In genomic region chr2:16154061-16154460, GRCh38 we compare ENCODE assay signal across 34 cellular contexts.
"Had no signal": no experiment of that assay in that cellular context is flagged by ENCODE, and none has a peak within 500 bp of the region (broad histone marks: within the 10 kb centered on the region; RNA-seq: fewer than 3 reads in every experiment).

No MANE protein-coding gene starts in this region.

- DNase-seq: Karpas-422, Kasumi-1, MG63, MM.1S, MV-4-11, NCI-H1048, NCI-H1092, NCI-H1092 treated with DMSO at 0.1 percent for 48 hours, NCI-H1105, NCI-H1105 treated with DMSO at 0.1 percent for 48 hours, NCI-H1417, NCI-H1417 treated with DMSO at 0.1 percent for 48 hours, NCI-H1436, NCI-H1436 treated with DMSO at 0.1 percent for 48 hours, NCI-H146, NCI-H1694, NCI-H1694 treated with DMSO at 0.1 percent for 48 hours, NCI-H187, NCI-H187 treated with DMSO at 0.1 percent for 48 hours, NCI-H1930, NCI-H2029, NCI-H2029 treated with DMSO at 0.1 percent for 48 hours, NCI-H2081, NCI-H2081 treated with DMSO at 0.1 percent for 48 hours, NCI-H2107, NCI-H2171, NCI-H2171 treated with DMSO at 0.1 percent for 48 hours, NCI-H2227 treated with DMSO at 0.1 percent for 48 hours, NCI-H226, NCI-H345, NCI-H446, NCI-H446 treated with DMSO at 0.1 percent for 48 hours, NCI-H510A, NCI-H510A treated with DMSO at 0.1 percent for 48 hours had no signal
